In genomic region chr1:230114245-230114651, GRCh38 we compare ENCODE assay signal across 12 cellular contexts. TPM values are rescaled to one million over a fixed set of nuclear protein-coding genes. Genes with fewer than 3 reads are reported as not detected.
DNase-seq lines count a peak whose midpoint lies in the region; FAIRE-seq and TF ChIP-seq lines count a peak whose summit lies in the region.
"Had no signal": no experiment of that assay in that cellular context is flagged by ENCODE, and none has a peak within 500 bp of the region (broad histone marks: within the 10 kb centered on the region; RNA-seq: fewer than 3 reads in every experiment).

No MANE protein-coding gene starts in this region.

- CTCF ChIA-PET in RWPE1 (lab: Yijun Ruan, JAX): interaction anchor here (0.7 kb wide), 1 partner anchor 159 kb away, joined by 3 read pairs; no protein-coding TSS in a partner anchor

- H3K4me1 ChIP-seq in esophagus muscularis mucosa (peaks cover 5 to 63% (median 56%) of the 10 kb centered on the region in 4 donors), muscle layer of duodenum (ENCODE audit: control insufficient read depth in 1 of 2, insufficient read depth in 2 of 2, low read length in 2 of 2) (peaks cover 0 to 36% of the 10 kb centered on the region in 2 donors), thyroid gland (peaks cover 11 to 29% of the 10 kb centered on the region in 2 donors)

- intact Hi-C loops in esophagus muscularis mucosa (cut with DNase I): no loop called here
- intact Hi-C loops in thyroid gland (cut with DNase I): no loop called here

- TF ChIP-seq POLR2A in esophagus muscularis mucosa (IDR thresholded peaks at IDR 0.05; ENCODE audit: low read depth) (no peak), thyroid gland (IDR thresholded peaks at IDR 0.05) (no peak)

- TF ChIP-seq CTCF in RWPE1 (conservative IDR thresholded peaks at IDR 0.05; ENCODE audit: low read depth) (no peak), esophagus muscularis mucosa (IDR thresholded peaks at IDR 0.05) (no peak), thyroid gland (IDR thresholded peaks at IDR 0.05) (no peak)

- H3K4me3 ChIP-seq in esophagus muscularis mucosa (peak overlapping the region in 1 of 4 donors; percentile 2), muscle layer of duodenum (ENCODE audit: low read depth in 1 of 2, low read length in 2 of 2) (no peak overlapping the region), thyroid gland (replicated peaks in 1 of 3) (no peak overlapping the region)

- WGBS in esophagus muscularis mucosa: 88% methylated on average over 14 of the region's 14 CpGs
- 81 to 87% methylated on average over 14 of the region's 14 CpGs for WGBS in thyroid gland, 2 donors

- H3K36me3 ChIP-seq in esophagus muscularis mucosa: peaks cover 0 to 9% (median 3%) of the 10 kb centered on the region in 4 donors
- no peaks in the 10 kb centered on the region for H3K36me3 ChIP-seq in muscle layer of duodenum (ENCODE audit: control insufficient read depth in 1 of 2, insufficient read depth in 2 of 2, low read length in 2 of 2)
- no peaks in the 10 kb centered on the region for H3K36me3 ChIP-seq in thyroid gland

- POLR2A ChIA-PET in RWPE1 (lab: Yijun Ruan, JAX; ENCODE audit: low non-redundant PET): no interaction called here

- TF ChIP-seq EP300 in esophagus muscularis mucosa (IDR thresholded peaks at IDR 0.05): no peak

- no peaks in the 10 kb centered on the region for H3K9me3 ChIP-seq in esophagus muscularis mucosa
- H3K9me3 ChIP-seq in muscle layer of duodenum (ENCODE audit: control insufficient read depth in 1 of 2, low read length in 2 of 2): no peaks in the 10 kb centered on the region
- H3K9me3 ChIP-seq in thyroid gland: no peaks in the 10 kb centered on the region

- no peak for FAIRE-seq in HTR-8/SVneo (lab: Jason Lieb, UNC)
- FAIRE-seq: TTC549 had no signal

- in situ Hi-C loops in KBM-7 (cut with MboI; ENCODE audit: low pct_unique_long_range_greater_than_20kb, low sequenced_read_pairs): no loop called here

- DNase-seq in RWPE1 (ENCODE audit: low spot score): no peak
- no peak for DNase-seq in esophagus muscularis mucosa (ENCODE audit: extremely low spot score)
- DNase-seq in thyroid gland: no peak
- no peak for DNase-seq in NCI-H1694 treated with DMSO at 0.1 percent for 48 hours (lab: John Stamatoyannopoulos, UW)
- no peak for DNase-seq in HTR-8/SVneo (ENCODE audit: insufficient read length, low spot score)
- no peak for DNase-seq in KBM-7
- DNase-seq: activated CD8-positive, alpha-beta memory T cell treated with anti-CD3 and anti-CD28 coated beads, Interleukin-2, amount 50 U/mL, for 4 hours; DMS153; effector memory CD4-positive, alpha-beta T cell; Karpas-422 had no signal

- H3K27me3 ChIP-seq in esophagus muscularis mucosa (no peaks in the 10 kb centered on the region), muscle layer of duodenum (ENCODE audit: low read depth, low read length) (no peaks in the 10 kb centered on the region), thyroid gland (no peaks in the 10 kb centered on the region)

- peak overlapping the region; percentile 66 for H3K27ac ChIP-seq in RWPE1
- peak overlapping the region; percentile 32 to 58 (median 42) for H3K27ac ChIP-seq in esophagus muscularis mucosa (replicated peaks in 1 of 4)
- peak overlapping the region; percentile 84 for H3K27ac ChIP-seq in muscle layer of duodenum (ENCODE audit: low read length)
- peak overlapping the region in 2 of 3 donors; percentile 69 to 82 for H3K27ac ChIP-seq in thyroid gland

RNA-seq across cellular contexts. Expression of gene GALNT2, which starts 47.2 kb away (rescaled TPM):
- total RNA-seq in esophagus muscularis mucosa (100 to 1,000 TPM in 3 of 4 donors, 10 to 100 TPM in 1; 89.6 to 145 (median 129) TPM), thyroid gland (10 to 100 TPM; 26.2 to 48.9 (median 42.3) TPM)
